In the genomic region with DNA sequence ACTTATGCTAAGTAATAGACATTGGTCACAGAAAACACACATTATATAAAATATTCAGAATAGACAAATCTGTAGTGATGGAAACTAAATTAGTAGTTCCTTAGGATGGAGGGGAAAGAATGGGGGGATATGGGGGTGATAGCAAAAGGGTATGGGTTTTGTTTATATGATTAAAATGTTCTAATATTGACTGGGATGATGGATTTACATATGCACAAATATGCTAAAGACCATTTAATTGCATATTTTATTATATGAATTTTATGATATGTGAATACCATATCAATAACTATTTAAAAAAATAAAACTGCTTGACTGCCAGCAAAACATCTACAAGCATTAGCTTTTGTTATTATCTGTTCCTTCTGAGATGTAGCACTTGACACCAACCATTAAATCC, we compare ENCODE assay signal across 1 cellular context.
TF ChIP-seq lines count a peak whose summit lies in the region.

No MANE protein-coding gene starts in this region.

TF ChIP-seq in HepG2, 621 proteins besides CTCF, POLR2A, EP300 and RAD21 (continued from another document):
- TF ChIP-seq ZFYVE20 (CRISPR knock-in tag; IDR thresholded peaks at IDR 0.05; ENCODE audit: borderline replicate concordance, low read depth) (no peak), HNRNPK (IDR thresholded peaks at IDR 0.05; ENCODE audit: low read depth, low read length, poor library complexity, severe bottlenecking) (peak; percentile 92)
TF ChIP-seq in HepG2: peak in this region for 1.
